Comparison of ENCODE assay signal across 9 cellular contexts in genomic region chr1:101291562-101292035, GRCh38. TPM values are rescaled to one million over a fixed set of nuclear protein-coding genes. Genes with fewer than 3 reads are reported as not detected.
DNase-seq lines count a peak whose midpoint lies in the region; ATAC-seq, FAIRE-seq and TF ChIP-seq lines count a peak whose summit lies in the region.
"Had no signal": no experiment of that assay in that cellular context is flagged by ENCODE, and none has a peak within 500 bp of the region (broad histone marks: within the 10 kb centered on the region; RNA-seq: fewer than 3 reads in every experiment).

No MANE protein-coding gene starts in this region.

- TF ChIP-seq POLR2A in right lobe of liver (IDR thresholded peaks at IDR 0.05): no peak

- no peaks in the 10 kb centered on the region for H3K27me3 ChIP-seq in right lobe of liver
- H3K27me3 ChIP-seq in small intestine (ENCODE audit: control insufficient read depth in 2 of 2, insufficient read depth in 2 of 2, low read length in 2 of 2): peaks cover 0 to 4% of the 10 kb centered on the region in 2 donors

- TF ChIP-seq CTCF in AG10803 (conservative IDR thresholded peaks at IDR 0.05; ENCODE audit: low read length): no peak
- TF ChIP-seq CTCF in right lobe of liver (IDR thresholded peaks at IDR 0.05): no peak

- peak overlapping the region; percentile 40 for H3K4me3 Mint-ChIP-seq in activated naive CD4-positive, alpha-beta T cell treated with anti-CD3 and anti-CD28 coated beads for 36 hours

- intact Hi-C loops in activated naive CD4-positive, alpha-beta T cell treated with anti-CD3 and anti-CD28 coated beads for 36 hours (cut with micrococcal nuclease): loop anchor here (1.0 to 10.0 kb wide), 14 partner anchors 18 to 1477 kb away; partner anchors contain the start of gene SLC30A7
- intact Hi-C loops in right lobe of liver (cut with DNase I): no loop called here

- H3K36me3 ChIP-seq in right lobe of liver (no peaks in the 10 kb centered on the region), small intestine (ENCODE audit: control insufficient read depth in 2 of 2, insufficient read depth in 2 of 2, low read length in 2 of 2) (no peaks in the 10 kb centered on the region)

- no peaks in the 10 kb centered on the region for H3K36me3 Mint-ChIP-seq in activated naive CD4-positive, alpha-beta T cell treated with anti-CD3 and anti-CD28 coated beads for 36 hours (ENCODE audit: low read depth)

- 11% methylated on average over 2 of the region's 2 CpGs for whole genome bisulfite sequencing in right lobe of liver (ENCODE audit: insufficient coverage, low coverage, low lambda C conversion rate, missing lambda C conversion rate)
- WGBS in small intestine, 3 donors: 6 to 12% (median 9%) methylated on average over 2 of the region's 2 CpGs

- no peak overlapping the region for H3K27ac ChIP-seq in right lobe of liver
- no peak overlapping the region for H3K27ac ChIP-seq in small intestine (ENCODE audit: low read depth in 1 of 2, low read length in 1 of 2)

- H3K27me3 Mint-ChIP-seq in activated naive CD4-positive, alpha-beta T cell treated with anti-CD3 and anti-CD28 coated beads for 36 hours (ENCODE audit: low read depth): no peaks in the 10 kb centered on the region

- peak overlapping the region; percentile 92 for H3K27ac Mint-ChIP-seq in activated naive CD4-positive, alpha-beta T cell treated with anti-CD3 and anti-CD28 coated beads for 36 hours

- DNase-seq in AG10803 (ENCODE audit: low read depth) (peak; percentile 78), NCI-H2107 treated with DMSO at 0.1 percent for 48 hours (lab: John Stamatoyannopoulos, UW; ENCODE audit: unreplicated experiment) (peak; percentile 95), right lobe of liver (no peak), GM19240 (ENCODE audit: insufficient read length, low spot score) (no peak), small intestine (no peak)
- DNase-seq in activated naive CD4-positive, alpha-beta T cell treated with anti-CD3 and anti-CD28 coated beads for 36 hours: peak; percentile 84

- no peaks in the 10 kb centered on the region for H3K9me3 Mint-ChIP-seq in activated naive CD4-positive, alpha-beta T cell treated with anti-CD3 and anti-CD28 coated beads for 36 hours

- no peak for FAIRE-seq in small intestine (lab: Jason Lieb, UNC)
- FAIRE-seq: colon had no signal

- no peaks in the 10 kb centered on the region for H3K9me3 ChIP-seq in right lobe of liver
- H3K9me3 ChIP-seq in small intestine (ENCODE audit: control insufficient read depth, low read depth): no peaks in the 10 kb centered on the region

- peak; percentile 41 for ATAC-seq in GM18517 (IDR thresholded peaks at IDR 0.05; ENCODE audit: unreplicated experiment)
- peak in 3 of 4 donors; percentile 12 to 42 (median 26) for ATAC-seq in right lobe of liver
- ATAC-seq in HG03439 (IDR thresholded peaks at IDR 0.05; ENCODE audit: unreplicated experiment): no peak

- H3K4me1 ChIP-seq in right lobe of liver (no peaks in the 10 kb centered on the region), small intestine (ENCODE audit: control insufficient read depth in 2 of 2, insufficient read depth in 1 of 2, low read depth in 1 of 2, low read length in 1 of 2) (no peaks in the 10 kb centered on the region)

- H3K4me3 ChIP-seq in AG10803 (ENCODE audit: low read length) (no peak overlapping the region), right lobe of liver (no peak overlapping the region), small intestine (ENCODE audit: low read depth in 1 of 2, low read length in 2 of 2) (no peak overlapping the region)

- H3K4me1 Mint-ChIP-seq in activated naive CD4-positive, alpha-beta T cell treated with anti-CD3 and anti-CD28 coated beads for 36 hours (ENCODE audit: low read depth): peaks cover 70% of the 10 kb centered on the region

- CTCF ChIA-PET in activated naive CD4-positive, alpha-beta T cell treated with anti-CD3 and anti-CD28 coated beads for 36 hours (lab: Charles Lee): interaction anchor here (0.7 to 6.5 kb wide), 13 partner anchors 19 to 370 kb away, joined by 3 to 75 read pairs (median 4); partner anchors contain the start of gene S1PR1

RNA-seq across cellular contexts. Expression of gene S1PR1, which starts 54.8 kb away (rescaled TPM):
- 100 to 1,000 TPM; 129 to 131 TPM for total RNA-seq in activated naive CD4-positive, alpha-beta T cell treated with anti-CD3 and anti-CD28 coated beads for 36 hours
- total RNA-seq in right lobe of liver: 10 to 100 TPM in 2 of 6 experiments, 1 to 10 TPM in 4; 9.0 to 14.8 (median 9.3) TPM
- 10 to 100 TPM in 1 of 3 donors, 1 to 10 TPM in 1, under 1 TPM in 1; 0.45 to 42.4 (median 1.9) TPM for polyA plus RNA-seq in small intestine

Comparison
In these comparisons a context has a peak if more than half of its experiments do, and no peak if none do; other contexts are left out.
1. DNase-seq: peak in AG10803 (single experiment), NCI-H2107 treated with DMSO at 0.1 percent for 48 hours (single experiment) and activated naive CD4-positive, alpha-beta T cell treated with anti-CD3 and anti-CD28 coated beads for 36 hours (single experiment); none in right lobe of liver (0 of 3), GM19240 (single experiment) and small intestine (single experiment).
2. RNA of gene S1PR1, which starts 54.8 kb away (total RNA-seq): 129 to 131 TPM in activated naive CD4-positive, alpha-beta T cell treated with anti-CD3 and anti-CD28 coated beads for 36 hours; 9.0 to 14.8 TPM in right lobe of liver; every median in the first group is over 4 times any median in the second.